16 cellular contexts compared by ENCODE assay signal in genomic region chr17:9472094-9472493, GRCh38.
A peak's percentile ranks its signal among the peaks of the same experiment; 100 is the strongest.
DNase-seq lines count a peak whose midpoint lies in the region; ATAC-seq and TF ChIP-seq lines count a peak whose summit lies in the region.
"Had no signal": no experiment of that assay in that cellular context is flagged by ENCODE, and none has a peak within 500 bp of the region (broad histone marks: within the 10 kb centered on the region; RNA-seq: fewer than 3 reads in every experiment).

No MANE protein-coding gene starts in this region.

- H2AFZ ChIP-seq in mesenchymal stem cell (ENCODE audit: low read depth, low read length) = no peak overlapping the region

- H3K36me3 ChIP-seq in left ventricle myocardium inferior = no peaks in the 10 kb centered on the region
- H3K36me3 ChIP-seq in mesenchymal stem cell (ENCODE audit: control insufficient read depth in 1 of 2, insufficient read depth in 2 of 2, low read depth in 1 of 2, low read length in 2 of 2) = peaks cover 0 to 3% of the 10 kb centered on the region in 2 experiments
- no peaks in the 10 kb centered on the region for H3K36me3 ChIP-seq in breast epithelium
- H3K36me3 ChIP-seq: adrenal gland, vagina had no signal

- no peaks in the 10 kb centered on the region for H3K27me3 ChIP-seq in left ventricle myocardium inferior (ENCODE audit: low read depth)
- H3K27me3 ChIP-seq in right cardiac atrium (ENCODE audit: control insufficient read depth, insufficient read depth) = no peaks in the 10 kb centered on the region
- H3K27me3 ChIP-seq in mesenchymal stem cell (ENCODE audit: control insufficient read depth in 1 of 2, insufficient read depth in 1 of 2, low read length in 2 of 2) = no peaks in the 10 kb centered on the region
- no peaks in the 10 kb centered on the region for H3K27me3 ChIP-seq in breast epithelium
- H3K27me3 ChIP-seq: adrenal gland, vagina had no signal

- H2BK120ac ChIP-seq in mesenchymal stem cell (ENCODE audit: low read depth, low read length) = no peak overlapping the region

- intact Hi-C loops in left ventricle myocardium inferior (cut with micrococcal nuclease) (no loop called here), right cardiac atrium (cut with DNase I) (no loop called here), breast epithelium (cut with DNase I; ENCODE audit: low total_unique reads) (no loop called here)

- H2BK15ac ChIP-seq in mesenchymal stem cell (ENCODE audit: low read depth, poor library complexity, severe bottlenecking) = peak overlapping the region; percentile 45

- H3K4me3 Mint-ChIP-seq in T-cell = no peak overlapping the region

- DNase-seq in left ventricle myocardium inferior (no peak), right cardiac atrium (no peak), T-cell (no peak), mesenchymal stem cell (peak; percentile 28), GM20000 (ENCODE audit: low spot score) (no peak), breast epithelium (ENCODE audit: low spot score in 2 of 2) (no peak), substantia nigra (lab: John Stamatoyannopoulos, UW) (no peak), NCI-H2107 (lab: John Stamatoyannopoulos, UW) (no peak)
- DNase-seq: activated CD4-positive, alpha-beta T cell treated with anti-CD3 and anti-CD28 coated beads for 4 hours; effector CD8-positive, alpha-beta T cell; NCI-H2029; NCI-H510A treated with DMSO at 0.1 percent for 48 hours; retina; T1000 had no signal

- peak overlapping the region; percentile 26 for H2AK5ac ChIP-seq in mesenchymal stem cell (ENCODE audit: low read length, severe bottlenecking)

- no peak overlapping the region for H3K4ac ChIP-seq in mesenchymal stem cell (ENCODE audit: low read depth in 1 of 2, low read length in 2 of 2)

- no peaks in the 10 kb centered on the region for H3K27me3 Mint-ChIP-seq in T-cell

- WGBS in right cardiac atrium = 97% methylated on average over 5 of the region's 5 CpGs
- 74% methylated on average over 5 of the region's 5 CpGs for WGBS in mesenchymal stem cell

- H2BK5ac ChIP-seq in mesenchymal stem cell (ENCODE audit: low read depth, low read length, poor library complexity, severe bottlenecking) = no peak overlapping the region

- H3K14ac ChIP-seq in mesenchymal stem cell (ENCODE audit: low read length in 2 of 2) = no peak overlapping the region

- no peak overlapping the region for H3K23ac ChIP-seq in mesenchymal stem cell (ENCODE audit: low read length in 2 of 2)

- peak overlapping the region; percentile 62 for H4K91ac ChIP-seq in mesenchymal stem cell (ENCODE audit: low read length)

- no peaks in the 10 kb centered on the region for H3K9me3 ChIP-seq in left ventricle myocardium inferior (replicated peaks)
- H3K9me3 ChIP-seq in right cardiac atrium (ENCODE audit: control insufficient read depth, low read length) = no peaks in the 10 kb centered on the region
- H3K9me3 ChIP-seq in mesenchymal stem cell (ENCODE audit: control insufficient read depth, low read length) = no peaks in the 10 kb centered on the region
- H3K9me3 ChIP-seq in breast epithelium = no peaks in the 10 kb centered on the region
- H3K9me3 ChIP-seq: adrenal gland, vagina had no signal

- no peaks in the 10 kb centered on the region for H3K79me1 ChIP-seq in mesenchymal stem cell (replicated peaks; ENCODE audit: low read length, poor library complexity, severe bottlenecking)

- peaks cover 33% of the 10 kb centered on the region for H3K4me1 ChIP-seq in left ventricle myocardium inferior
- no peaks in the 10 kb centered on the region for H3K4me1 ChIP-seq in right cardiac atrium (ENCODE audit: control insufficient read depth, insufficient read depth, low read length)
- H3K4me1 ChIP-seq in mesenchymal stem cell (ENCODE audit: control insufficient read depth, insufficient read depth, low read depth, low read length) = peaks cover 8% of the 10 kb centered on the region
- no peaks in the 10 kb centered on the region for H3K4me1 ChIP-seq in breast epithelium
- H3K4me1 ChIP-seq: adrenal gland, vagina had no signal

- H3K27ac Mint-ChIP-seq in T-cell = peak overlapping the region; percentile 50 to 78

- POLR2A ChIA-PET in T-cell (lab: Charles Lee) = no interaction called here

- no peak for TF ChIP-seq POLR2A in breast epithelium (IDR thresholded peaks at IDR 0.05)

- TF ChIP-seq CTCF in left ventricle myocardium inferior (IDR thresholded peaks at IDR 0.05; ENCODE audit: borderline replicate concordance) (no peak), GM20000 (IDR thresholded peaks at IDR 0.05; ENCODE audit: extremely low read depth, missing control alignments) (no peak), breast epithelium (IDR thresholded peaks at IDR 0.05) (no peak)

- no peak overlapping the region for H3K4me3 ChIP-seq in left ventricle myocardium inferior
- H3K4me3 ChIP-seq in right cardiac atrium (ENCODE audit: low read length) = no peak overlapping the region
- no peak overlapping the region for H3K4me3 ChIP-seq in mesenchymal stem cell (ENCODE audit: insufficient read depth in 1 of 2, low read depth in 1 of 2, low read length in 2 of 2)
- no peak overlapping the region for H3K4me3 ChIP-seq in breast epithelium
- H3K4me3 ChIP-seq: adrenal gland, vagina had no signal

- no peaks in the 10 kb centered on the region for H3K9me3 Mint-ChIP-seq in T-cell

- peaks cover 33 to 42% (median 36%) of the 10 kb centered on the region in 3 donors for H3K4me1 Mint-ChIP-seq in T-cell

- peak overlapping the region; percentile 31 for H4K8ac ChIP-seq in mesenchymal stem cell (ENCODE audit: low read length)

- peaks cover 14% of the 10 kb centered on the region for H3K36me3 Mint-ChIP-seq in T-cell

- CTCF ChIA-PET in T-cell (lab: Charles Lee) = no interaction called here

- no peak overlapping the region for H3K4me2 ChIP-seq in mesenchymal stem cell (ENCODE audit: low read length, poor library complexity, severe bottlenecking)

- H3K27ac ChIP-seq in left ventricle myocardium inferior (replicated peaks) (peak overlapping the region; percentile 21), right cardiac atrium (ENCODE audit: low read length) (no peak overlapping the region), mesenchymal stem cell (ENCODE audit: low read length, poor library complexity, severe bottlenecking) (peak overlapping the region; percentile 40), breast epithelium (no peak overlapping the region), substantia nigra (ENCODE audit: low read depth, low read length, poor library complexity, severe bottlenecking) (no peak overlapping the region)
- H3K27ac ChIP-seq: adrenal gland, vagina had no signal

- no peak overlapping the region for H2BK12ac ChIP-seq in mesenchymal stem cell (ENCODE audit: low read length in 2 of 2)

- H3K9ac ChIP-seq in mesenchymal stem cell (ENCODE audit: low read length) = no peak overlapping the region

- no peak for ATAC-seq in right cardiac atrium
- ATAC-seq in T-cell (replicated peaks in 1 of 4) = no peak

- H3K18ac ChIP-seq in mesenchymal stem cell (ENCODE audit: low read depth in 1 of 2, low read length in 2 of 2) = peak overlapping the region in 1 of 2 experiments; percentile 28

Comparison
In these comparisons a context has a peak if more than half of its experiments do, and no peak if none do; other contexts are left out.
1. H3K27ac ChIP-seq: peak in left ventricle myocardium inferior (single experiment) and mesenchymal stem cell (single experiment); none in right cardiac atrium (single experiment), breast epithelium (0 of 2) and substantia nigra (single experiment).